In the genomic region with DNA sequence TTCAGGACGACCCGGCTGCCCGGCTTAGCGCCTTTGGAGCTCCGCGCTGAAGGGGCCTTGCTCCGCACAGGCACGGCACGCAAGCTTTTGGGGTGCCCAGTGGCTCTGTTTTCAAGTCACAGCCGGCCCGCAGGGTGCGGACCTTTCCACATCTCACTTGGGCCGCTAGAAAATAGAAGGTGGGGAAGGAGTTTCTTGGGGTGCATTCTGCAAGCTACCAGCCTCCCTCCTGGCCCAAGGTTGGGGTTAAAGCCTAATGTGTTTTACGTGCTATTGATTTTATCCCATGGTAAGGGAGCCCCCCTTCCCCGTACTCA, we compare ENCODE assay signal across 8 cellular contexts. TPM values are rescaled to one million over a fixed set of nuclear protein-coding genes. Genes with fewer than 3 reads are reported as not detected.
DNase-seq lines count a peak whose midpoint lies in the region; ATAC-seq and TF ChIP-seq lines count a peak whose summit lies in the region.

No MANE protein-coding gene starts in this region.

- H3K4me2 ChIP-seq in BLaER1, result peak overlapping the region; percentile 90

- H3K27ac ChIP-seq in BLaER1 (peak overlapping the region; percentile 96), gastrocnemius medialis (peak overlapping the region; percentile 83 to 96 (median 94))

- peaks cover 11% of the 10 kb centered on the region; the same call in 1 of the 2 replicates for H4K20me1 ChIP-seq in BLaER1

- no peaks in the 10 kb centered on the region for H3K27me3 ChIP-seq in BLaER1
- H3K27me3 ChIP-seq in gastrocnemius medialis, result no peaks in the 10 kb centered on the region

- no peak for TF ChIP-seq POLR2A in gastrocnemius medialis (IDR thresholded peaks at IDR 0.05)

- H3K9me3 ChIP-seq in BLaER1, result no peaks in the 10 kb centered on the region
- no peaks in the 10 kb centered on the region for H3K9me3 ChIP-seq in gastrocnemius medialis

- ATAC-seq in GM21825 (IDR thresholded peaks at IDR 0.05; ENCODE audit: unreplicated experiment) (peak; percentile 30), SK-N-SH treated with all-trans-retinoic acid at 6 μM for 48 hours (peak; percentile 10), gastrocnemius medialis (peak in 1 of 2 donors; percentile 42)

- DNase-seq in fibroblast of villous mesenchyme (ENCODE audit: low read depth), result no peak
- DNase-seq in gastrocnemius medialis, result no peak
- DNase-seq in NCI-H526 treated with DMSO at 0.1 percent for 48 hours (lab: John Stamatoyannopoulos, UW), result no peak
- no peak for DNase-seq in NOMO-1 treated with dmso at 0.1 percent for 144 hours (lab: John Stamatoyannopoulos, UW; ENCODE audit: unreplicated experiment)
- no peak for DNase-seq in NCI-H1694 treated with DMSO at 0.1 percent for 48 hours (lab: John Stamatoyannopoulos, UW)

- H3K4me3 ChIP-seq in BLaER1 (peak overlapping the region; percentile 96), fibroblast of villous mesenchyme (ENCODE audit: low read depth, low read length) (peak overlapping the region; percentile 74), gastrocnemius medialis (peak overlapping the region; percentile 72 to 89 (median 84))

- intact Hi-C loops in gastrocnemius medialis (cut with DNase I; ENCODE audit: low total_unique reads), result loop anchor here (2.0 to 10.0 kb wide), 3 partner anchors 15 to 453 kb away; partner anchors contain the start of genes MGME1, RRBP1 and SNX5

- H3K36me3 ChIP-seq in BLaER1 (peaks cover 18% of the 10 kb centered on the region), gastrocnemius medialis (peaks cover 0 to 10% of the 10 kb centered on the region in 2 donors)

- H3K9ac ChIP-seq in BLaER1, result peak overlapping the region; percentile 95

- in situ Hi-C loops in gastrocnemius medialis (cut with MboI; ENCODE audit: low sequenced_read_pairs in 4 of 4), result loop anchor here in 2 of 4 donors (5.0 to 25.0 kb wide), 4 partner anchors 147 to 324 kb away; partner anchors contain the start of genes ZNF133 (in 2 of the 2), DZANK1 (in 1 of the 2), MGME1 (in 1 of the 2) and POLR3F (in 1 of the 2)

- TF ChIP-seq CTCF in fibroblast of villous mesenchyme (IDR thresholded peaks at IDR 0.05; ENCODE audit: insufficient read depth, low read depth, low read length) (no peak), gastrocnemius medialis (IDR thresholded peaks at IDR 0.05 in 4 of 5, conservative IDR thresholded peaks at IDR 0.05 in 1 of 5) (no peak)

- peaks cover 26% of the 10 kb centered on the region for H3K4me1 ChIP-seq in BLaER1
- peaks cover 22 to 26% of the 10 kb centered on the region in 2 donors for H3K4me1 ChIP-seq in gastrocnemius medialis

TF ChIP-seq in SK-N-SH treated with all-trans-retinoic acid at 6 μM for 48 hours, 23 proteins besides CTCF, POLR2A, EP300 and RAD21:
- TF ChIP-seq ZNF70 (CRISPR knock-in tag; IDR thresholded peaks at IDR 0.05) (no peak), TOX (CRISPR knock-in tag; IDR thresholded peaks at IDR 0.05; ENCODE audit: borderline replicate concordance) (no peak), RARB (CRISPR knock-in tag; IDR thresholded peaks at IDR 0.05) (no peak), ZNF565 (CRISPR knock-in tag; conservative IDR thresholded peaks at IDR 0.05; ENCODE audit: low read depth) (no peak), PPARA (CRISPR knock-in tag; IDR thresholded peaks at IDR 0.05; ENCODE audit: borderline replicate concordance) (no peak), OSR1 (CRISPR knock-in tag; IDR thresholded peaks at IDR 0.05) (no peak), TCF4 (CRISPR knock-in tag; IDR thresholded peaks at IDR 0.05; ENCODE audit: borderline replicate concordance) (no peak)
- TF ChIP-seq, protein P1, sequence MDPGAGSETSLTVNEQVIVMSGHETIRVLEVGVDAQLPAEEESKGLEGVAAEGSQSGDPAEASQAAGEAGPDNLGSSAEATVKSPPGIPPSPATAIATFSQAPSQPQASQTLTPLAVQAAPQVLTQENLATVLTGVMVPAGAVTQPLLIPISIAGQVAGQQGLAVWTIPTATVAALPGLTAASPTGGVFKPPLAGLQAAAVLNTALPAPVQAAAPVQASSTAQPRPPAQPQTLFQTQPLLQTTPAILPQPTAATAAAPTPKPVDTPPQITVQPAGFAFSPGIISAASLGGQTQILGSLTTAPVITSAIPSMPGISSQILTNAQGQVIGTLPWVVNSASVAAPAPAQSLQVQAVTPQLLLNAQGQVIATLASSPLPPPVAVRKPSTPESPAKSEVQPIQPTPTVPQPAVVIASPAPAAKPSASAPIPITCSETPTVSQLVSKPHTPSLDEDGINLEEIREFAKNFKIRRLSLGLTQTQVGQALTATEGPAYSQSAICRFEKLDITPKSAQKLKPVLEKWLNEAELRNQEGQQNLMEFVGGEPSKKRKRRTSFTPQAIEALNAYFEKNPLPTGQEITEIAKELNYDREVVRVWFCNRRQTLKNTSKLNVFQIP (CRISPR knock-in tag; IDR thresholded peaks at IDR 0.05; ENCODE audit: borderline replicate concordance, low read depth), result no peak
TF ChIP-seq in SK-N-SH treated with all-trans-retinoic acid at 6 μM for 48 hours: peak in this region for 0.

RNA-seq across cellular contexts. Expression of gene KAT14, which starts 0.6 kb away (rescaled TPM):
- total RNA-seq in fibroblast of villous mesenchyme (13.9 and 16.0 TPM in 2 replicates), gastrocnemius medialis (10 to 100 TPM; 12.6 to 29.7 (median 19.8) TPM)

RNA-seq across cellular contexts. Expression of gene PET117, which starts 0.6 kb away (rescaled TPM):
- total RNA-seq in fibroblast of villous mesenchyme, result 9.5 and 9.7 TPM in 2 replicates
- 10 to 100 TPM; 14.4 to 28.2 (median 16.7) TPM for total RNA-seq in gastrocnemius medialis
